ENCODE assay signal across 13 cellular contexts in genomic region chr6:340991-341827, GRCh38. TPM values are rescaled to one million over a fixed set of nuclear protein-coding genes. Genes with fewer than 3 reads are reported as not detected.
DNase-seq lines count a peak whose midpoint lies in the region; ATAC-seq, FAIRE-seq and TF ChIP-seq lines count a peak whose summit lies in the region.
"Had no signal": no experiment of that assay in that cellular context is flagged by ENCODE, and none has a peak within 500 bp of the region (broad histone marks: within the 10 kb centered on the region; RNA-seq: fewer than 3 reads in every experiment).

No MANE protein-coding gene starts in this region.

- CTCF ChIA-PET in HEK293 (lab: Yijun Ruan, JAX), result interaction anchor here (1.5 kb wide), 1 partner anchor 10 kb away, joined by 7 read pairs; no protein-coding TSS in a partner anchor
- CTCF ChIA-PET in naive thymus-derived CD4-positive, alpha-beta T cell (lab: Charles Lee), result no interaction called here

- no peaks in the 10 kb centered on the region for H3K27me3 Mint-ChIP-seq in T-helper 17 cell
- H3K27me3 Mint-ChIP-seq in naive thymus-derived CD4-positive, alpha-beta T cell, result no peaks in the 10 kb centered on the region
- no peaks in the 10 kb centered on the region for H3K27me3 Mint-ChIP-seq in type B pancreatic cell
- H3K27me3 Mint-ChIP-seq: activated CD4-positive, alpha-beta T cell treated with anti-CD3 and anti-CD28 coated beads for 36 hours had no signal

- H3K36me3 ChIP-seq in HEK293 (ENCODE audit: control insufficient read depth in 2 of 2, insufficient read depth in 1 of 2, low read length in 2 of 2), result no peaks in the 10 kb centered on the region
- no peaks in the 10 kb centered on the region for H3K36me3 ChIP-seq in naive thymus-derived CD4-positive, alpha-beta T cell (ENCODE audit: control insufficient read depth in 2 of 3, insufficient read depth in 3 of 3, low read length in 3 of 3)
- H3K36me3 ChIP-seq: tibial nerve had no signal

- H3K36me3 Mint-ChIP-seq in T-helper 17 cell (ENCODE audit: low read depth) (no peaks in the 10 kb centered on the region), type B pancreatic cell (no peaks in the 10 kb centered on the region)
- peaks cover 0 to 20% (median 6%) of the 10 kb centered on the region in 5 donors for H3K36me3 Mint-ChIP-seq in naive thymus-derived CD4-positive, alpha-beta T cell

- H3K9me3 Mint-ChIP-seq in naive thymus-derived CD4-positive, alpha-beta T cell, result peaks cover 0 to 6% (median 0%) of the 10 kb centered on the region in 11 donors
- H3K9me3 Mint-ChIP-seq in type B pancreatic cell, result peaks cover 6% of the 10 kb centered on the region

- no peak overlapping the region for H3K4me3 Mint-ChIP-seq in T-helper 17 cell
- H3K4me3 Mint-ChIP-seq in naive thymus-derived CD4-positive, alpha-beta T cell, result no peak overlapping the region
- H3K4me3 Mint-ChIP-seq in type B pancreatic cell, result no peak overlapping the region
- H3K4me3 Mint-ChIP-seq: activated CD4-positive, alpha-beta T cell treated with anti-CD3 and anti-CD28 coated beads for 36 hours had no signal

- H3K4me1 Mint-ChIP-seq in T-helper 17 cell, result peaks cover 21% of the 10 kb centered on the region
- H3K4me1 Mint-ChIP-seq in naive thymus-derived CD4-positive, alpha-beta T cell, result peaks cover 30 to 57% (median 47%) of the 10 kb centered on the region in 7 donors
- no peaks in the 10 kb centered on the region for H3K4me1 Mint-ChIP-seq in type B pancreatic cell (ENCODE audit: unreplicated experiment)

- no peak for FAIRE-seq in H54 (lab: Jason Lieb, UNC)
- FAIRE-seq: small intestine had no signal

- DNase-seq in T-helper 17 cell (no peak), type B pancreatic cell (ENCODE audit: extremely low spot score, unreplicated experiment) (no peak), H54 (ENCODE audit: insufficient read length, low spot score) (no peak)
- no peak for DNase-seq in naive thymus-derived CD4-positive, alpha-beta T cell
- DNase-seq: activated CD4-positive, alpha-beta T cell treated with anti-CD3 and anti-CD28 coated beads for 36 hours; DMS79 treated with DMSO at 0.1 percent for 48 hours; NCI-H82; small intestine had no signal

- H3K4me1 ChIP-seq in HEK293 (ENCODE audit: control insufficient read depth, insufficient read depth, low read length), result no peaks in the 10 kb centered on the region
- H3K4me1 ChIP-seq in naive thymus-derived CD4-positive, alpha-beta T cell (ENCODE audit: control insufficient read depth in 2 of 2, insufficient read depth in 2 of 2, low read length in 2 of 2), result peaks cover 21 to 28% of the 10 kb centered on the region in 2 donors

- H3K27ac ChIP-seq in HEK293 (ENCODE audit: extremely low read depth, low read depth, low read length), result no peak overlapping the region
- no peak overlapping the region for H3K27ac ChIP-seq in naive thymus-derived CD4-positive, alpha-beta T cell (ENCODE audit: low read depth, low read length)
- H3K27ac ChIP-seq: tibial nerve had no signal

- H3K4me3 ChIP-seq in HEK293 (ENCODE audit: low read depth, low read length), result no peak overlapping the region
- H3K4me3 ChIP-seq in naive thymus-derived CD4-positive, alpha-beta T cell (ENCODE audit: low read length), result no peak overlapping the region
- H3K4me3 ChIP-seq: tibial nerve had no signal

- H3K9me3 ChIP-seq in HEK293 (ENCODE audit: control insufficient read depth, insufficient read depth, low read depth, low read length) (no peaks in the 10 kb centered on the region), T-helper 17 cell (ENCODE audit: control insufficient read depth, low read length, poor library complexity, severe bottlenecking) (no peaks in the 10 kb centered on the region)
- no peaks in the 10 kb centered on the region for H3K9me3 ChIP-seq in naive thymus-derived CD4-positive, alpha-beta T cell (ENCODE audit: control insufficient read depth in 2 of 3, low read length in 3 of 3)
- H3K9me3 ChIP-seq: tibial nerve had no signal

- POLR2A ChIA-PET in HEK293 (lab: Yijun Ruan, JAX), result no interaction called here
- POLR2A ChIA-PET in naive thymus-derived CD4-positive, alpha-beta T cell (lab: Charles Lee), result interaction anchor here (0.6 kb wide), 1 partner anchor 324 kb away, joined by 3 read pairs; no protein-coding TSS in a partner anchor

- intact Hi-C loops in naive thymus-derived CD4-positive, alpha-beta T cell (cut with micrococcal nuclease), result no loop called here

- TF ChIP-seq POLR2A in H54 (IDR thresholded peaks at IDR 0.05; ENCODE audit: low read depth, low read length), result no peak

- peak; percentile 29 for ATAC-seq in GM18508 (IDR thresholded peaks at IDR 0.05; ENCODE audit: insufficient read depth, unreplicated experiment)
- peak; percentile 56 for ATAC-seq in T-helper 17 cell
- peak; percentile 70 for ATAC-seq in naive thymus-derived CD4-positive, alpha-beta T cell
- no peak for ATAC-seq in HG02798 (IDR thresholded peaks at IDR 0.05; ENCODE audit: poor library complexity, unreplicated experiment)
- no peak for ATAC-seq in activated CD4-positive, CD25-positive, alpha-beta regulatory T cell treated with anti-CD3 and anti-CD28 coated beads, Interleukin-2, amount 50 U/mL, for 24 hours
- ATAC-seq: activated CD4-positive, alpha-beta T cell treated with anti-CD3 and anti-CD28 coated beads for 36 hours had no signal

- TF ChIP-seq CTCF in HEK293 (tag by site-specific recombination; IDR thresholded peaks at IDR 0.05), result no peak
- no peak for TF ChIP-seq CTCF in type B pancreatic cell (conservative IDR thresholded peaks at IDR 0.05)

- H3K27ac Mint-ChIP-seq in T-helper 17 cell (no peak overlapping the region), type B pancreatic cell (no peak overlapping the region)
- peak overlapping the region in 3 of 9 donors; percentile 9 to 43 (median 22) for H3K27ac Mint-ChIP-seq in naive thymus-derived CD4-positive, alpha-beta T cell
- H3K27ac Mint-ChIP-seq: activated CD4-positive, alpha-beta T cell treated with anti-CD3 and anti-CD28 coated beads for 36 hours had no signal

- no peaks in the 10 kb centered on the region for H3K27me3 ChIP-seq in naive thymus-derived CD4-positive, alpha-beta T cell (ENCODE audit: control insufficient read depth in 2 of 2, insufficient read depth in 2 of 2, low read length in 2 of 2)
- H3K27me3 ChIP-seq: tibial nerve had no signal

TF ChIP-seq in HEK293, 187 proteins besides CTCF, POLR2A, EP300 and RAD21:
- TF ChIP-seq EGR2 (tag by site-specific recombination; IDR thresholded peaks at IDR 0.05; ENCODE audit: low read depth), result 0 out of 2 replicates have a peak, but pooled peaks have one; percentile 11
- no peak for TF ChIP-seq ZBTB26 (tag by site-specific recombination; optimal IDR thresholded peaks at IDR 0.05)
- no peak for TF ChIP-seq ZNF211 (tag by site-specific recombination; IDR thresholded peaks at IDR 0.05; ENCODE audit: low read depth)
- no peak for TF ChIP-seq ZNF302 (tag by site-specific recombination; IDR thresholded peaks at IDR 0.05; ENCODE audit: low read depth)
- no peak for TF ChIP-seq ZSCAN5A (tag by site-specific recombination; IDR thresholded peaks at IDR 0.05)
- TF ChIP-seq ZNF76 (tag by site-specific recombination; IDR thresholded peaks at IDR 0.05; ENCODE audit: borderline replicate concordance, low read depth), result no peak
- no peak for TF ChIP-seq GLIS2 (tag by site-specific recombination; IDR thresholded peaks at IDR 0.05)
- no peak for TF ChIP-seq KLF7 (tag by site-specific recombination; IDR thresholded peaks at IDR 0.05; ENCODE audit: borderline replicate concordance)
- no peak for TF ChIP-seq ZNF610 (tag by site-specific recombination; IDR thresholded peaks at IDR 0.05; ENCODE audit: borderline replicate concordance)
- TF ChIP-seq BCL6B (tag by site-specific recombination; IDR thresholded peaks at IDR 0.05), result peak; percentile 36; the same call in 1 of the 2 replicates
- TF ChIP-seq ZNF555 (tag by site-specific recombination; conservative IDR thresholded peaks at IDR 0.05), result no peak

RNA-seq across cellular contexts. Expression of gene DUSP22, which starts 48.9 kb away (rescaled TPM):
- total RNA-seq in T-helper 17 cell (10 to 100 TPM; 26.9 to 38.1 TPM), type B pancreatic cell (ENCODE audit: low replicate concordance) (20.2 and 25.0 TPM in 2 replicates)
- total RNA-seq in naive thymus-derived CD4-positive, alpha-beta T cell, result 10 to 100 TPM; 24.8 to 57.2 (median 51.0) TPM
- polyA plus RNA-seq in naive thymus-derived CD4-positive, alpha-beta T cell, result 10 to 100 TPM; 30.6 to 36.6 TPM

RNA-seq across cellular contexts. Expression of gene IRF4, which starts 50.3 kb away (rescaled TPM):
- total RNA-seq in T-helper 17 cell, result 10 to 100 TPM; 16.6 to 32.8 TPM
- total RNA-seq in naive thymus-derived CD4-positive, alpha-beta T cell, result 100 to 1,000 TPM in 1 of 5 experiments, 10 to 100 TPM in 4; 11.8 to 175 (median 27.1) TPM
- polyA plus RNA-seq in naive thymus-derived CD4-positive, alpha-beta T cell, result 1 to 10 TPM; 3.2 to 8.2 TPM
- 1.7 TPM in 1 of 2 replicates, not detected in the other for total RNA-seq in type B pancreatic cell (ENCODE audit: low replicate concordance)

Comparison
In these comparisons a context has a peak if more than half of its experiments do, and no peak if none do; other contexts are left out.
1. ATAC-seq: peak in GM18508 (single experiment), T-helper 17 cell (single experiment) and naive thymus-derived CD4-positive, alpha-beta T cell (single experiment); none in HG02798 (single experiment) and activated CD4-positive, CD25-positive, alpha-beta regulatory T cell treated with anti-CD3 and anti-CD28 coated beads, Interleukin-2, amount 50 U/mL, for 24 hours (0 of 2).